Comparison of ENCODE assay signal across 30 cellular contexts in genomic region chr6:51953246-51953645, GRCh38.
"Had no signal": no experiment of that assay in that cellular context is flagged by ENCODE, and none has a peak within 500 bp of the region (broad histone marks: within the 10 kb centered on the region; RNA-seq: fewer than 3 reads in every experiment).

No MANE protein-coding gene starts in this region.

- H3K27ac ChIP-seq: neutrophil, ovary, parathyroid adenoma, psoas muscle, right lobe of liver, sigmoid colon, spleen, suprapubic skin, tibial artery, transverse colon, upper lobe of right lung, vagina had no signal

- H3K27me3 ChIP-seq: ovary, right lobe of liver, sigmoid colon, suprapubic skin, testis, tibial artery, transverse colon, upper lobe of right lung, vagina had no signal

- DNase-seq: naive thymus-derived CD8-positive, alpha-beta T cell; nephron progenitor cell; nucleus accumbens; ovary; posterior cingulate gyrus; psoas muscle; right cardiac atrium; right lobe of liver; sigmoid colon; small intestine; spleen; stimulated activated CD4-positive, alpha-beta T cell treated with anti-CD3 and anti-CD28 coated beads, Interleukin-12 subunit alpha, Interleukin-12 subunit beta, amount 100 ng/mL, for 4 hours; stimulated activated CD4-positive, alpha-beta T cell treated with anti-CD3 and anti-CD28 coated beads, Interleukin-1b, Interleukin-23, amount 100 ng/mL, for 48 hours; stimulated activated CD4-positive, alpha-beta T cell treated with anti-CD3 and anti-CD28 coated beads, Interleukin-4, amount 100 ng/mL, for 1 hour; stimulated activated CD4-positive, alpha-beta T cell treated with anti-CD3 and anti-CD28 coated beads, Interleukin-4, amount 100 ng/mL, for 4 hours; stimulated activated CD8-positive, alpha-beta memory T cell treated with anti-CD3 and anti-CD28 coated beads, Interleukin-4, amount 100 ng/mL, for 48 hours; stimulated activated naive CD4-positive, alpha-beta T cell; stimulated activated naive CD8-positive, alpha-beta T cell treated with anti-CD3 and anti-CD28 coated beads, Interleukin-15, amount 100 ng/mL, for 72 hours; stimulated activated naive CD8-positive, alpha-beta T cell treated with anti-CD3 and anti-CD28 coated beads, Interleukin-15, Interleukin-2, amounts not matched to agents 100 U/mL and 50 U/mL, for 24 hours; substantia nigra; testis; tibial artery; transverse colon; upper lobe of right lung had no signal

- ATAC-seq: naive thymus-derived CD8-positive, alpha-beta T cell; natural killer cell treated with Interleukin-12 subunit alpha and Interleukin-12 subunit beta and Interleukin-15 and Interleukin-18, amount 100 ng/mL, for 72 hours; psoas muscle; right cardiac atrium; right lobe of liver; stimulated activated memory B cell treated with anti-CD40 and anti-IgM and Interleukin-4, amounts not matched to agents 10 μg/mL and 1 μg/mL and 100 μg/mL, for 72 hours; stimulated activated naive CD8-positive, alpha-beta T cell treated with anti-CD3 and anti-CD28 coated beads, Interleukin-15, amount 100 ng/mL, for 72 hours; stimulated activated naive CD8-positive, alpha-beta T cell treated with anti-CD3 and anti-CD28 coated beads, Interleukin-15, Interleukin-2, amounts not matched to agents 100 U/mL and 50 U/mL, for 24 hours; upper lobe of right lung had no signal

- H3K36me3 ChIP-seq: neutrophil, ovary, right lobe of liver, sigmoid colon, spleen, suprapubic skin, tibial artery, transverse colon, upper lobe of right lung, vagina had no signal

- H3K4me3 ChIP-seq: ovary, psoas muscle, right lobe of liver, sigmoid colon, spleen, suprapubic skin, testis, tibial artery, transverse colon, upper lobe of right lung, vagina had no signal

- H3K9me3 ChIP-seq: neutrophil, ovary, psoas muscle, right lobe of liver, sigmoid colon, spleen, suprapubic skin, testis, tibial artery, transverse colon, upper lobe of right lung, vagina had no signal

- H3K4me1 ChIP-seq: parathyroid adenoma, psoas muscle, right lobe of liver, sigmoid colon, spleen, suprapubic skin, tibial artery, transverse colon, upper lobe of right lung, vagina had no signal
